Comparison of ENCODE assay signal across 26 cellular contexts in the genomic region with DNA sequence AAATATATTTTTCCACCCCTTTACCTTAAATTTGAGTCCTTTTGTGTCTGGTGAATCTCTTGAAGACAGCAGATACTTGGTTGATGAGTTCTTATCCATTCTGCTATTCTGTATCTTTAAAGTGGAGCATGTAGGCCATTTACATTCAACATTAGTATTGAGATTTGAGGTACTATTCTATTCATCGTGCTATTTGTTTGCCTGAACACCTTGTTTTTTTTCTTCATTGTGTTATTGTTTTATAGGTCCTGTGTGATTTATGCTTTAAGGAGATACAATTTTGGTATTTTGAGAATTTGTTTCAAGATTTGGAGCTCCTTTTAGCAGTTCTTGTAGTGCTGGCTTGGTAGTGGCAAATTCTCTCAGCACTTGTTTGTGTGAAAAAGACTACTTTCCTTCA.
"Had no signal": no experiment of that assay in that cellular context is flagged by ENCODE, and none has a peak within 500 bp of the region (broad histone marks: within the 10 kb centered on the region; RNA-seq: fewer than 3 reads in every experiment).

No MANE protein-coding gene starts in this region.

- ATAC-seq: activated CD4-positive, alpha-beta T cell treated with anti-CD3 and anti-CD28 coated beads for 36 hours; gastroesophageal sphincter; heart left ventricle; left cardiac atrium; right lobe of liver; stimulated activated memory B cell treated with anti-CD40 and anti-IgM and Interleukin-4, amounts not matched to agents 10 μg/mL and 1 μg/mL and 100 μg/mL, for 72 hours had no signal

- H3K4me3 ChIP-seq: coronary artery, esophagus squamous epithelium, gastroesophageal sphincter, heart left ventricle, neural progenitor cell, right lobe of liver, skin epidermis, stomach, suprapubic skin, transverse colon, uterus had no signal

- H3K27ac Mint-ChIP-seq: activated T-helper 17 cell treated with anti-CD3 and anti-CD28 coated beads, Interleukin-2, amount 50 U/mL, for 72 hours; neural progenitor cell; stimulated activated memory B cell treated with anti-CD40 and anti-IgM and Interleukin-4, amounts not matched to agents 10 μg/mL and 1 μg/mL and 100 μg/mL, for 72 hours had no signal

- H3K9ac ChIP-seq: neural progenitor cell had no signal

- H3K4me1 Mint-ChIP-seq: endodermal cell, neural progenitor cell had no signal

- H3K27me3 ChIP-seq: esophagus squamous epithelium, gastroesophageal sphincter, heart left ventricle, neural progenitor cell, right lobe of liver, stomach, suprapubic skin, transverse colon, uterus had no signal

- H3K4me1 ChIP-seq: heart left ventricle, neural progenitor cell, right lobe of liver, suprapubic skin, transverse colon, uterus had no signal

- H3K4me2 ChIP-seq: neural progenitor cell had no signal

- H3K27me3 Mint-ChIP-seq: activated CD4-positive, alpha-beta T cell treated with anti-CD3 and anti-CD28 coated beads for 36 hours; activated naive CD8-positive, alpha-beta T cell treated with anti-CD3 and anti-CD28 coated beads, Interleukin-2, amount 10 ng/mL, durations not matched to agents 7 days and 5 days; activated T-helper 17 cell treated with anti-CD3 and anti-CD28 coated beads, Interleukin-2, amount 50 U/mL, for 72 hours; stimulated activated memory B cell treated with anti-CD40 and anti-IgM and Interleukin-4, amounts not matched to agents 10 μg/mL and 1 μg/mL and 100 μg/mL, for 72 hours had no signal

- H3K9me3 Mint-ChIP-seq: activated T-helper 17 cell treated with anti-CD3 and anti-CD28 coated beads, Interleukin-2, amount 50 U/mL, for 72 hours; endodermal cell; stimulated activated memory B cell treated with anti-CD40 and anti-IgM and Interleukin-4, amounts not matched to agents 10 μg/mL and 1 μg/mL and 100 μg/mL, for 72 hours had no signal

- DNase-seq: activated CD4-positive, alpha-beta T cell treated with anti-CD3 and anti-CD28 coated beads for 36 hours; activated CD4-positive, alpha-beta T cell treated with anti-CD3 and anti-CD28 coated beads, Interleukin-2, amount 50 U/mL, for 48 hours; activated naive CD8-positive, alpha-beta T cell treated with anti-CD3 and anti-CD28 coated beads, Interleukin-2, amount 10 ng/mL, durations not matched to agents 7 days and 5 days; activated T-cell treated with anti-CD3 and anti-CD28 coated beads, Interleukin-2, amount 50 U/mL, for 1 hour; amygdala; cerebellar nuclear complex; endodermal cell; esophagus squamous epithelium; heart left ventricle; islet precursor cell; left cardiac atrium; mesenchymal stem cell; posterior cingulate gyrus; right lobe of liver; stimulated activated CD4-positive, alpha-beta T cell treated with anti-CD3 and anti-CD28 coated beads, Interleukin-2, amount 100 ng/mL, for 24 hours; stomach; T-helper 9 cell; transverse colon; uterus had no signal

- H2AFZ ChIP-seq: neural progenitor cell had no signal

- H3K9me3 ChIP-seq: gastroesophageal sphincter, right lobe of liver, stomach, suprapubic skin, transverse colon, uterus had no signal

- H3K4me3 Mint-ChIP-seq: activated CD4-positive, alpha-beta T cell treated with anti-CD3 and anti-CD28 coated beads for 36 hours; activated naive CD8-positive, alpha-beta T cell treated with anti-CD3 and anti-CD28 coated beads, Interleukin-2, amount 10 ng/mL, durations not matched to agents 7 days and 5 days; endodermal cell; neural progenitor cell; stimulated activated memory B cell treated with anti-CD40 and anti-IgM and Interleukin-4, amounts not matched to agents 10 μg/mL and 1 μg/mL and 100 μg/mL, for 72 hours had no signal

- H3K36me3 ChIP-seq: uterus had no signal

- H3K27ac ChIP-seq: coronary artery, esophagus squamous epithelium, gastroesophageal sphincter, heart left ventricle, neural progenitor cell, right lobe of liver, skin epidermis, stomach, suprapubic skin, transverse colon, uterus had no signal
